In the genomic region with DNA sequence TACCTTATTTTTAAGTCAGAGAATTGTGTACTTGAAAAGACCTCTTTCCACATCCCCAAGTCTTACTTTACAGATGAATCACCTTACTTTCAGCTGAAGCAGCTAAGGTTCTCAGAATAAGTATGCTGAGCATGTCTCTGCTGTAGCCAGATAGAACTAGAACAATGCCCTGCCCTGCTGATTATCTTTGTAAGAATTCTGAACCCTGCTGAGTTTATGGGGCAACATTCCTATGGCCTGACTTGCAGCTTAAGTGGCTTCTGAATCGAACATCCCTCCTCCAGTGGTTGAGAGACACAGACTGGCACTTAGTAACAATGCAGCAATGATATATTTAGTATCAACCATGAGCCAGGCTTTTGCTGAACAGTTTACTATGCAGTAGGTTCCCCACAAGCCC, we compare ENCODE assay signal across 9 cellular contexts.
DNase-seq lines count a peak whose midpoint lies in the region; ATAC-seq lines count a peak whose summit lies in the region.
"Had no signal": no experiment of that assay in that cellular context is flagged by ENCODE, and none has a peak within 500 bp of the region (broad histone marks: within the 10 kb centered on the region; RNA-seq: fewer than 3 reads in every experiment).

No MANE protein-coding gene starts in this region.

- H3K36me3 ChIP-seq in HUES6 (ENCODE audit: control insufficient read depth, insufficient read depth, low read length) (no peaks in the 10 kb centered on the region), mesendoderm (ENCODE audit: control insufficient read depth, insufficient read depth, low read length) (no peaks in the 10 kb centered on the region)

- H3K4me3 ChIP-seq in HUES6 (ENCODE audit: low read depth, low read length) (no peak overlapping the region; the same call in 1 of the 2 replicates), mesendoderm (ENCODE audit: low read length) (no peak overlapping the region)

- H4K8ac ChIP-seq in mesendoderm (ENCODE audit: low read depth, low read length), result no peak overlapping the region

- no peak overlapping the region for H3K23ac ChIP-seq in mesendoderm (ENCODE audit: low read length)

- no peak overlapping the region for H3K4me2 ChIP-seq in mesendoderm (ENCODE audit: low read length)

- no peak overlapping the region for H2BK5ac ChIP-seq in mesendoderm (ENCODE audit: low read length)

- H3K9me3 ChIP-seq in HUES6 (ENCODE audit: control insufficient read depth, insufficient read depth, low read depth, low read length), result no peaks in the 10 kb centered on the region

- no peak overlapping the region for H2AK5ac ChIP-seq in mesendoderm (ENCODE audit: low read length)

- no peak overlapping the region for H3K56ac ChIP-seq in mesendoderm (ENCODE audit: low read length)

- H3K27me3 ChIP-seq in HUES6 (ENCODE audit: control insufficient read depth, insufficient read depth, low read length) (no peaks in the 10 kb centered on the region), mesendoderm (ENCODE audit: insufficient read depth, low read length, poor library complexity) (no peaks in the 10 kb centered on the region)

- H3K4me1 ChIP-seq in HUES6 (ENCODE audit: control insufficient read depth, insufficient read depth, low read length) (peaks cover 29% of the 10 kb centered on the region), mesendoderm (ENCODE audit: control insufficient read depth, low read depth, low read length) (peaks cover 5% of the 10 kb centered on the region)

- WGBS in mesendoderm (ENCODE audit: extremely low coverage, insufficient coverage, low lambda C conversion rate), result no CpG with 5 or more reads among the region's 1 CpG

- H2BK120ac ChIP-seq in mesendoderm (ENCODE audit: low read depth, low read length), result peak overlapping the region; percentile 45

- H4K5ac ChIP-seq in mesendoderm (ENCODE audit: low read length), result no peak overlapping the region

- H3K79me2 ChIP-seq in mesendoderm (ENCODE audit: control insufficient read depth, insufficient read depth, low read length), result no peaks in the 10 kb centered on the region

- no peak overlapping the region for H2BK15ac ChIP-seq in mesendoderm (replicated peaks; ENCODE audit: low read depth)

- H3K9ac ChIP-seq in HUES6 (ENCODE audit: low read length), result peak overlapping the region; percentile 76
- no peak overlapping the region for H3K9ac ChIP-seq in mesendoderm (ENCODE audit: low read length)

- H3K18ac ChIP-seq in mesendoderm (ENCODE audit: low read length), result peak overlapping the region; percentile 68

- peak; percentile 10 for DNase-seq in D341Med (ENCODE audit: low spot score)
- DNase-seq in ecto neural progenitor cell (ENCODE audit: low spot score), result peak; percentile 54
- peak; percentile 100 for DNase-seq in mesendoderm
- no peak for DNase-seq in 8988T
- no peak for DNase-seq in NCI-H1105 (lab: John Stamatoyannopoulos, UW)
- no peak for DNase-seq in effector CD8-positive, alpha-beta T cell (lab: John Stamatoyannopoulos, UW)
- DNase-seq: amygdala had no signal

- H3K4ac ChIP-seq in mesendoderm (ENCODE audit: low read depth, low read length), result no peak overlapping the region

- no peaks in the 10 kb centered on the region for H3K79me1 ChIP-seq in mesendoderm (ENCODE audit: low read length)

- ATAC-seq in GM18873 (IDR thresholded peaks at IDR 0.05; ENCODE audit: low FRiP score, unreplicated experiment), result no peak

- H3K27ac ChIP-seq in HUES6 (ENCODE audit: low read depth, low read length), result peak overlapping the region; percentile 91
- peak overlapping the region; percentile 88 for H3K27ac ChIP-seq in mesendoderm (ENCODE audit: low read depth, low read length)

Comparison
In these comparisons a context has a peak if more than half of its experiments do, and no peak if none do; other contexts are left out.
1. DNase-seq: peak in D341Med (single experiment), ecto neural progenitor cell (single experiment) and mesendoderm (single experiment); none in 8988T (single experiment), NCI-H1105 (single experiment) and effector CD8-positive, alpha-beta T cell (single experiment).